17 cellular contexts compared by ENCODE assay signal in genomic region chr9:125341566-125341965, GRCh38.
DNase-seq lines count a peak whose midpoint lies in the region; ATAC-seq lines count a peak whose summit lies in the region.
"Had no signal": no experiment of that assay in that cellular context is flagged by ENCODE, and none has a peak within 500 bp of the region (broad histone marks: within the 10 kb centered on the region; RNA-seq: fewer than 3 reads in every experiment).

No MANE protein-coding gene starts in this region.

- H3K9me3 Mint-ChIP-seq in naive thymus-derived CD4-positive, alpha-beta T cell, result no peaks in the 10 kb centered on the region
- H3K9me3 Mint-ChIP-seq: T-helper 1 cell treated with Interleukin-12 subunit alpha and Interleukin-12 subunit beta and Interleukin-4 antibody, amounts not matched to agents 30 μg/mL and 1 μg/mL, for 36 hours had no signal

- POLR2A ChIA-PET in naive thymus-derived CD4-positive, alpha-beta T cell (lab: Charles Lee), result interaction anchor here (1.1 kb wide), 1 partner anchor 37 kb away, joined by 3 read pairs; no protein-coding TSS in a partner anchor

- CTCF ChIA-PET in naive thymus-derived CD4-positive, alpha-beta T cell (lab: Charles Lee), result no interaction called here

- no peaks in the 10 kb centered on the region for H3K4me1 Mint-ChIP-seq in naive thymus-derived CD4-positive, alpha-beta T cell

- no peak for ATAC-seq in HG03354 (IDR thresholded peaks at IDR 0.05; ENCODE audit: poor library complexity, severe bottlenecking, unreplicated experiment)
- ATAC-seq in naive thymus-derived CD4-positive, alpha-beta T cell, result no peak
- ATAC-seq: GM12878, HCT116 had no signal

- no peaks in the 10 kb centered on the region for H3K4me1 ChIP-seq in naive thymus-derived CD4-positive, alpha-beta T cell (ENCODE audit: control insufficient read depth in 2 of 2, insufficient read depth in 2 of 2, low read length in 2 of 2)

- DNase-seq in DMS53 (lab: John Stamatoyannopoulos, UW) (peak; percentile 64), DMS79 (lab: John Stamatoyannopoulos, UW) (peak; percentile 62), NCI-H345 (lab: John Stamatoyannopoulos, UW) (peak; percentile 64), fibroblast of gingiva (ENCODE audit: low read depth) (peak; percentile 61)
- no peak for DNase-seq in activated CD4-positive, alpha-beta T cell treated with anti-CD3 and anti-CD28 coated beads, Interleukin-2, amount 50 U/mL, for 48 hours
- DNase-seq in naive thymus-derived CD4-positive, alpha-beta T cell, result no peak
- DNase-seq: AML-193, EL, GOT3, MV-4-11, NCI-H1694 treated with DMSO at 0.1 percent for 48 hours, NCI-H82 had no signal

- peaks cover 11 to 61% (median 23%) of the 10 kb centered on the region in 5 donors for H3K36me3 Mint-ChIP-seq in naive thymus-derived CD4-positive, alpha-beta T cell

- intact Hi-C loops in naive thymus-derived CD4-positive, alpha-beta T cell (cut with micrococcal nuclease), result no loop called here

- H3K27me3 Mint-ChIP-seq in naive thymus-derived CD4-positive, alpha-beta T cell, result no peaks in the 10 kb centered on the region

- H3K36me3 ChIP-seq in naive thymus-derived CD4-positive, alpha-beta T cell (ENCODE audit: control insufficient read depth in 2 of 3, insufficient read depth in 3 of 3, low read length in 3 of 3), result peaks cover 0 to 65% (median 7%) of the 10 kb centered on the region in 3 experiments

- H3K4me3 ChIP-seq in naive thymus-derived CD4-positive, alpha-beta T cell (ENCODE audit: low read length), result no peak overlapping the region
- H3K4me3 ChIP-seq: GM12878, SJSA1 had no signal

- no peak overlapping the region for H3K27ac ChIP-seq in naive thymus-derived CD4-positive, alpha-beta T cell (ENCODE audit: low read depth, low read length)
- H3K27ac ChIP-seq: SJSA1 had no signal

- no peaks in the 10 kb centered on the region for H3K27me3 ChIP-seq in naive thymus-derived CD4-positive, alpha-beta T cell (ENCODE audit: control insufficient read depth in 2 of 2, insufficient read depth in 2 of 2, low read length in 2 of 2)
- H3K27me3 ChIP-seq: SJSA1 had no signal

- H3K4me3 Mint-ChIP-seq in naive thymus-derived CD4-positive, alpha-beta T cell, result no peak overlapping the region
- H3K4me3 Mint-ChIP-seq: T-helper 1 cell treated with Interleukin-12 subunit alpha and Interleukin-12 subunit beta and Interleukin-4 antibody, amounts not matched to agents 30 μg/mL and 1 μg/mL, for 36 hours had no signal

- no peaks in the 10 kb centered on the region for H3K9me3 ChIP-seq in naive thymus-derived CD4-positive, alpha-beta T cell (ENCODE audit: control insufficient read depth in 2 of 3, low read length in 3 of 3)
- H3K9me3 ChIP-seq: SJSA1 had no signal

- no peak overlapping the region for H3K27ac Mint-ChIP-seq in naive thymus-derived CD4-positive, alpha-beta T cell
- H3K27ac Mint-ChIP-seq: T-helper 1 cell treated with Interleukin-12 subunit alpha and Interleukin-12 subunit beta and Interleukin-4 antibody, amounts not matched to agents 30 μg/mL and 1 μg/mL, for 36 hours had no signal

Comparison
In these comparisons a context has a peak if more than half of its experiments do, and no peak if none do; other contexts are left out.
1. DNase-seq: peak in DMS53 (single experiment), DMS79 (single experiment), NCI-H345 (single experiment) and fibroblast of gingiva (single experiment); none in activated CD4-positive, alpha-beta T cell treated with anti-CD3 and anti-CD28 coated beads, Interleukin-2, amount 50 U/mL, for 48 hours (0 of 2) and naive thymus-derived CD4-positive, alpha-beta T cell (0 of 9).